ENCODE assay signal across 9 cellular contexts in genomic region chr17:14428640-14429029, GRCh38.
DNase-seq lines count a peak whose midpoint lies in the region; ATAC-seq and TF ChIP-seq lines count a peak whose summit lies in the region.
"Had no signal": no experiment of that assay in that cellular context is flagged by ENCODE, and none has a peak within 500 bp of the region (broad histone marks: within the 10 kb centered on the region; RNA-seq: fewer than 3 reads in every experiment).

No MANE protein-coding gene starts in this region.

- peaks cover 50% of the 10 kb centered on the region for H3K4me1 Mint-ChIP-seq in activated B cell treated with CpG ODN at 0.5 μM for 24 hours
- H3K4me1 Mint-ChIP-seq in naive thymus-derived CD4-positive, alpha-beta T cell = peaks cover 34 to 65% (median 60%) of the 10 kb centered on the region in 7 donors

- H3K4me1 ChIP-seq in naive thymus-derived CD4-positive, alpha-beta T cell (ENCODE audit: control insufficient read depth in 2 of 2, insufficient read depth in 2 of 2, low read length in 2 of 2) = peaks cover 30 to 39% of the 10 kb centered on the region in 2 donors

- ATAC-seq in GM18907 (IDR thresholded peaks at IDR 0.05; ENCODE audit: unreplicated experiment) = peak; percentile 70
- peak; percentile 64 for ATAC-seq in HG03025 (IDR thresholded peaks at IDR 0.05; ENCODE audit: low FRiP score, unreplicated experiment)
- ATAC-seq in activated B cell treated with CpG ODN at 0.5 μM for 24 hours (ENCODE audit: low read depth) = peak; percentile 76
- peak; percentile 73 for ATAC-seq in naive thymus-derived CD4-positive, alpha-beta T cell
- ATAC-seq in HG03565 (IDR thresholded peaks at IDR 0.05; ENCODE audit: unreplicated experiment) = no peak
- ATAC-seq in HG02870 (IDR thresholded peaks at IDR 0.05; ENCODE audit: unreplicated experiment) = no peak
- no peak for ATAC-seq in HG02623 (IDR thresholded peaks at IDR 0.05; ENCODE audit: unreplicated experiment)

- DNase-seq in activated B cell treated with CpG ODN at 0.5 μM for 24 hours = no peak
- DNase-seq in naive thymus-derived CD4-positive, alpha-beta T cell = peak in 5 of 9 donors; percentile 42 to 54 (median 47)
- no peak for DNase-seq in SIG-M5 treated with dmso at 0.1 percent for 504 hours (lab: John Stamatoyannopoulos, UW; ENCODE audit: unreplicated experiment)
- DNase-seq: NCI-H748 treated with DMSO at 0.1 percent for 48 hours had no signal

- peak overlapping the region; percentile 73 for H3K27ac ChIP-seq in naive thymus-derived CD4-positive, alpha-beta T cell (ENCODE audit: low read depth, low read length)

- H3K9me3 Mint-ChIP-seq in activated B cell treated with CpG ODN at 0.5 μM for 24 hours = no peaks in the 10 kb centered on the region
- H3K9me3 Mint-ChIP-seq in naive thymus-derived CD4-positive, alpha-beta T cell = peaks cover 0 to 3% (median 0%) of the 10 kb centered on the region in 11 donors

- H3K4me3 Mint-ChIP-seq in activated B cell treated with CpG ODN at 0.5 μM for 24 hours = peak overlapping the region; percentile 75
- peak overlapping the region; percentile 76 to 96 (median 84) for H3K4me3 Mint-ChIP-seq in naive thymus-derived CD4-positive, alpha-beta T cell

- peak overlapping the region; percentile 87 for H3K27ac Mint-ChIP-seq in activated B cell treated with CpG ODN at 0.5 μM for 24 hours
- peak overlapping the region; percentile 68 to 97 (median 95) for H3K27ac Mint-ChIP-seq in naive thymus-derived CD4-positive, alpha-beta T cell

- H3K36me3 ChIP-seq in naive thymus-derived CD4-positive, alpha-beta T cell (ENCODE audit: control insufficient read depth in 2 of 3, insufficient read depth in 3 of 3, low read length in 3 of 3) = no peaks in the 10 kb centered on the region

- CTCF ChIA-PET in activated B cell treated with CpG ODN at 0.5 μM for 24 hours (lab: Charles Lee) = interaction anchor here (0.9 to 2.4 kb wide), 6 partner anchors 67 to 220 kb away, joined by 3 to 7 read pairs (median 5); partner anchors contain the start of gene HS3ST3B1
- CTCF ChIA-PET in naive thymus-derived CD4-positive, alpha-beta T cell (lab: Charles Lee) = interaction anchor here (0.6 to 2.8 kb wide), 10 partner anchors 16 to 133 kb away, joined by 3 to 24 read pairs (median 3); partner anchors contain the start of gene HS3ST3B1

- H3K27me3 ChIP-seq in naive thymus-derived CD4-positive, alpha-beta T cell (ENCODE audit: control insufficient read depth in 2 of 2, insufficient read depth in 2 of 2, low read length in 2 of 2) = no peaks in the 10 kb centered on the region

- H3K27me3 Mint-ChIP-seq in activated B cell treated with CpG ODN at 0.5 μM for 24 hours = no peaks in the 10 kb centered on the region
- H3K27me3 Mint-ChIP-seq in naive thymus-derived CD4-positive, alpha-beta T cell = no peaks in the 10 kb centered on the region

- intact Hi-C loops in activated B cell treated with CpG ODN at 0.5 μM for 24 hours (cut with micrococcal nuclease) = loop anchor here (1.0 to 5.0 kb wide), 7 partner anchors 18 to 497 kb away; partner anchors contain the start of gene COX10
- intact Hi-C loops in naive thymus-derived CD4-positive, alpha-beta T cell (cut with micrococcal nuclease) = loop anchor here (1.0 to 10.0 kb wide), 12 partner anchors 24 to 1411 kb away; partner anchors contain the start of genes ELAC2 (in 2 of the 2), COX10 (in 1 of the 2) and HS3ST3B1 (in 1 of the 2)

- H3K9me3 ChIP-seq in naive thymus-derived CD4-positive, alpha-beta T cell (ENCODE audit: control insufficient read depth in 2 of 3, low read length in 3 of 3) = no peaks in the 10 kb centered on the region

- TF ChIP-seq CTCF in activated B cell treated with CpG ODN at 0.5 μM for 24 hours (IDR thresholded peaks at IDR 0.05) = no peak

- POLR2A ChIA-PET in activated B cell treated with CpG ODN at 0.5 μM for 24 hours (lab: Charles Lee) = interaction anchor here (1.0 to 3.1 kb wide), 11 partner anchors 9 to 497 kb away, joined by 3 to 30 read pairs (median 7); partner anchors contain the start of genes COX10 and HS3ST3B1
- POLR2A ChIA-PET in naive thymus-derived CD4-positive, alpha-beta T cell (lab: Charles Lee) = interaction anchor here (0.6 to 3.7 kb wide), 16 partner anchors 11 to 385 kb away, joined by 3 to 64 read pairs (median 4); partner anchors contain the start of gene HS3ST3B1

- H3K4me3 ChIP-seq in naive thymus-derived CD4-positive, alpha-beta T cell (ENCODE audit: low read length) = peak overlapping the region; percentile 57

- no peaks in the 10 kb centered on the region for H3K36me3 Mint-ChIP-seq in activated B cell treated with CpG ODN at 0.5 μM for 24 hours (ENCODE audit: low read depth)
- H3K36me3 Mint-ChIP-seq in naive thymus-derived CD4-positive, alpha-beta T cell = peaks cover 0 to 16% (median 0%) of the 10 kb centered on the region in 5 donors

Comparison
In these comparisons a context has a peak if more than half of its experiments do, and no peak if none do; other contexts are left out.
1. ATAC-seq: peak in GM18907 (single experiment), HG03025 (single experiment), activated B cell treated with CpG ODN at 0.5 μM for 24 hours (single experiment) and naive thymus-derived CD4-positive, alpha-beta T cell (single experiment); none in HG03565 (single experiment), HG02870 (single experiment) and HG02623 (single experiment).
2. DNase-seq: peak in naive thymus-derived CD4-positive, alpha-beta T cell (5 of 9); none in activated B cell treated with CpG ODN at 0.5 μM for 24 hours (single experiment) and SIG-M5 treated with dmso at 0.1 percent for 504 hours (single experiment).